In genomic region chr11:87212891-87213290, GRCh38 we compare ENCODE assay signal across 29 cellular contexts.
DNase-seq lines count a peak whose midpoint lies in the region; ATAC-seq and TF ChIP-seq lines count a peak whose summit lies in the region.
"Had no signal": no experiment of that assay in that cellular context is flagged by ENCODE, and none has a peak within 500 bp of the region (broad histone marks: within the 10 kb centered on the region; RNA-seq: fewer than 3 reads in every experiment).

No MANE protein-coding gene starts in this region.

- TF ChIP-seq EP300 in SK-N-SH (IDR thresholded peaks at IDR 0.05; ENCODE audit: borderline replicate concordance in 1 of 2, low read depth in 1 of 2, low read length in 1 of 2) = no peak

- H3K9ac ChIP-seq in SK-N-SH (no peak overlapping the region), OCI-LY3 (ENCODE audit: low read length) (peak overlapping the region; percentile 60; the same call in 1 of the 2 replicates)
- H3K9ac ChIP-seq: KMS-11 had no signal

- POLR2A ChIA-PET in SK-N-SH (lab: Yijun Ruan, JAX) = no interaction called here

- H3K9me3 ChIP-seq in SK-N-SH (no peaks in the 10 kb centered on the region), OCI-LY3 (ENCODE audit: insufficient read depth, low read length) (peaks cover 22% of the 10 kb centered on the region; the same call in 1 of the 2 replicates)
- H3K9me3 ChIP-seq: ascending aorta, esophagus squamous epithelium, neutrophil, sigmoid colon had no signal

- H3K27me3 ChIP-seq in SK-N-SH (ENCODE audit: insufficient read depth) (no peaks in the 10 kb centered on the region), OCI-LY3 (ENCODE audit: low read depth, low read length) (no peaks in the 10 kb centered on the region)
- H3K27me3 ChIP-seq: ascending aorta, cardiac muscle cell, esophagus squamous epithelium, neutrophil, sigmoid colon had no signal

- no peak overlapping the region for H3K4me2 ChIP-seq in SK-N-SH
- H3K4me2 ChIP-seq in OCI-LY3 (ENCODE audit: low read length) = peak overlapping the region; percentile 45
- H3K4me2 ChIP-seq: GM23338, KMS-11 had no signal

- no peak overlapping the region for H3K27ac ChIP-seq in SK-N-SH (ENCODE audit: low read depth in 2 of 2, low read length in 1 of 2)
- H3K27ac ChIP-seq in OCI-LY3 (ENCODE audit: low read length) = peak overlapping the region; percentile 89
- H3K27ac ChIP-seq: 22Rv1, ascending aorta, cardiac muscle cell, esophagus squamous epithelium, KMS-11, left ventricle myocardium inferior, neutrophil, RWPE1, sigmoid colon had no signal

- no peaks in the 10 kb centered on the region for H4K20me1 ChIP-seq in SK-N-SH (ENCODE audit: insufficient read depth)
- H4K20me1 ChIP-seq in OCI-LY3 (ENCODE audit: insufficient read depth, low read length) = no peaks in the 10 kb centered on the region

- H2AFZ ChIP-seq in SK-N-SH (ENCODE audit: low read depth) = no peak overlapping the region
- H2AFZ ChIP-seq in OCI-LY3 (ENCODE audit: low read depth, low read length) = no peak overlapping the region
- H2AFZ ChIP-seq: GM23338 had no signal

- TF ChIP-seq CTCF in SK-N-SH (IDR thresholded peaks at IDR 0.05) (no peak), OCI-LY3 (IDR thresholded peaks at IDR 0.05; ENCODE audit: low read depth, low read length) (no peak)

- no peaks in the 10 kb centered on the region for H3K36me3 ChIP-seq in SK-N-SH (replicated peaks in 1 of 2; ENCODE audit: control insufficient read depth in 1 of 2, insufficient read depth in 2 of 2, low read length in 1 of 2)
- peaks cover 64% of the 10 kb centered on the region for H3K36me3 ChIP-seq in OCI-LY3 (replicated peaks; ENCODE audit: low read depth, low read length)
- H3K36me3 ChIP-seq: ascending aorta, cardiac muscle cell, esophagus squamous epithelium, left ventricle myocardium inferior, neutrophil, sigmoid colon had no signal

- no peak for TF ChIP-seq RAD21 in SK-N-SH (IDR thresholded peaks at IDR 0.05; ENCODE audit: low read length)

- H3K4me1 ChIP-seq in SK-N-SH (ENCODE audit: control insufficient read depth in 1 of 2, insufficient read depth in 2 of 2, low read depth in 1 of 2, low read length in 1 of 2) (no peaks in the 10 kb centered on the region; a peak in 1 of 4 replicates), OCI-LY3 (ENCODE audit: low read length) (peaks cover 59% of the 10 kb centered on the region)
- H3K4me1 ChIP-seq: ascending aorta, esophagus squamous epithelium, left ventricle myocardium inferior, sigmoid colon had no signal

- WGBS in SK-N-SH (ENCODE audit: low lambda C conversion rate) = 80% methylated on average over 1 of the region's 1 CpG

- no peaks in the 10 kb centered on the region for H3F3A ChIP-seq in SK-N-SH (replicated peaks; ENCODE audit: insufficient read depth)

- DNase-seq in SK-N-SH (no peak), foreskin melanocyte (peak; percentile 29), GOT3 (lab: John Stamatoyannopoulos, UW) (no peak)
- no peak for DNase-seq in stimulated activated CD4-positive, alpha-beta T cell treated with anti-CD3 and anti-CD28 coated beads, Interleukin-4, amount 100 ng/mL, for 1 hour
- DNase-seq: activated CD4-positive, alpha-beta T cell treated with anti-CD3 and anti-CD28 coated beads for 1 hour; activated CD8-positive, alpha-beta T cell treated with anti-CD3 and anti-CD28 coated beads for 36 hours; activated effector memory CD4-positive, alpha-beta T cell treated with Interleukin-2 at 50 U/mL for 16 hours; activated naive CD8-positive, alpha-beta T cell treated with anti-CD3 and anti-CD28 coated beads for 36 hours; activated T-cell treated with anti-CD3 and anti-CD28 coated beads for 4 hours; CD4-positive, alpha-beta memory T cell; esophagus squamous epithelium; islet precursor cell; left ventricle myocardium inferior; NCI-H1417 treated with DMSO at 0.1 percent for 48 hours; NCI-H748 treated with DMSO at 0.1 percent for 48 hours; sigmoid colon; stimulated activated CD4-positive, alpha-beta T cell treated with anti-CD3 and anti-CD28 coated beads, Interleukin-15, amount 100 ng/mL, for 24 hours; stimulated activated naive CD4-positive, alpha-beta T cell treated with Interleukin-2 at 50 U/mL for 16 hours had no signal

- no peaks in the 10 kb centered on the region for H3K9me2 ChIP-seq in SK-N-SH

- H3K4me3 ChIP-seq in SK-N-SH (ENCODE audit: low read depth in 2 of 2, low read length in 1 of 2) (no peak overlapping the region), OCI-LY3 (ENCODE audit: low read length) (peak overlapping the region; percentile 20)
- H3K4me3 ChIP-seq: ascending aorta, cardiac muscle cell, esophagus squamous epithelium, GM23338, left ventricle myocardium inferior, sigmoid colon had no signal

- CTCF ChIA-PET in SK-N-SH (lab: Yijun Ruan, JAX) = no interaction called here

- ATAC-seq in SK-N-SH treated with all-trans-retinoic acid at 6 μM for 48 hours = no peak
- ATAC-seq in HG02870 (IDR thresholded peaks at IDR 0.05; ENCODE audit: unreplicated experiment) = no peak
- no peak for ATAC-seq in GM18519 (IDR thresholded peaks at IDR 0.05; ENCODE audit: low FRiP score, unreplicated experiment)
- ATAC-seq: GM23338 had no signal

- H3K79me2 ChIP-seq in SK-N-SH (ENCODE audit: insufficient read depth) = no peaks in the 10 kb centered on the region
- H3K79me2 ChIP-seq in OCI-LY3 (ENCODE audit: low read length) = peaks cover 16% of the 10 kb centered on the region

TF ChIP-seq in SK-N-SH treated with all-trans-retinoic acid at 6 μM for 48 hours, 23 proteins besides CTCF, POLR2A, EP300 and RAD21:
- peak; percentile 48 for TF ChIP-seq ISL1 (CRISPR knock-in tag; IDR thresholded peaks at IDR 0.05)
- TF ChIP-seq TOX (CRISPR knock-in tag; IDR thresholded peaks at IDR 0.05; ENCODE audit: borderline replicate concordance) = no peak
TF ChIP-seq in SK-N-SH treated with all-trans-retinoic acid at 6 μM for 48 hours: peak in this region for 1.

TF ChIP-seq in SK-N-SH, 30 proteins besides CTCF, POLR2A, EP300 and RAD21:
- no peak for TF ChIP-seq IRF3 (IDR thresholded peaks at IDR 0.05; ENCODE audit: low read depth, low read length)
- no peak for TF ChIP-seq GATA2 (CRISPR knock-in tag; IDR thresholded peaks at IDR 0.05)
- TF ChIP-seq MXI1 (IDR thresholded peaks at IDR 0.05; ENCODE audit: low read depth, low read length) = no peak
